In genomic region chr3:47130557-47130956, GRCh38 we compare ENCODE assay signal across 1 cellular context.
TF ChIP-seq lines count a peak whose summit lies in the region.

No MANE protein-coding gene starts in this region.

TF ChIP-seq in HepG2, 621 proteins besides CTCF, POLR2A, EP300 and RAD21:
- no peak for TF ChIP-seq ZNF564 (CRISPR knock-in tag; IDR thresholded peaks at IDR 0.05)
- TF ChIP-seq POLR2AphosphoS5 (IDR thresholded peaks at IDR 0.05; ENCODE audit: low read depth, low read length), result no peak
- no peak for TF ChIP-seq ZFY (CRISPR knock-in tag; IDR thresholded peaks at IDR 0.05)
- no peak for TF ChIP-seq DR1 (CRISPR knock-in tag; IDR thresholded peaks at IDR 0.05)
- no peak for TF ChIP-seq MXI1 (IDR thresholded peaks at IDR 0.05; ENCODE audit: borderline replicate concordance, low read depth, low read length)
- TF ChIP-seq, protein P1, sequence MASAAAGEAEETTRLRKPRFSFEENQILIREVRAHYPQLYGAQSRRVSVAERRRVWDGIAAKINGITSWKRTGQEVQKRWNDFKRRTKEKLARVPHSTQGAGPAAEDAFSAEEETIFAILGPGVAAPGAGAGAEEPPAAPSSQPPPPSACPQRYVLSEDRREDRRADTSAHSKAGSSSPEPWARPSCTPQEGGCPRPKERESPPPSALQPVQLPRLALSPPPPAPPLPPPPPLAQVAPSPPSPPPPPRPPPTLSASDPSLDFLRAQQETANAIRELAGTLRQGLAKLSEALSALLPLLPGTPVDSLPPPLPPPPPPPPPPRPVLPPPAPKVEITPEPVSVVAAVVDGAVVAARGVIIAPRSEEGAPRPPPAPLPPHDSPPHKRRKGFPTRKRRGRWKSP (CRISPR knock-in tag; IDR thresholded peaks at IDR 0.05), result no peak
- no peak for TF ChIP-seq ZNF136 (CRISPR knock-in tag; IDR thresholded peaks at IDR 0.05; ENCODE audit: low read depth)
- TF ChIP-seq TAF15 (IDR thresholded peaks at IDR 0.05; ENCODE audit: low read depth, low read length, poor library complexity, severe bottlenecking), result no peak
- TF ChIP-seq ZNF451 (CRISPR knock-in tag; IDR thresholded peaks at IDR 0.05), result no peak
- no peak for TF ChIP-seq SCMH1 (CRISPR knock-in tag; IDR thresholded peaks at IDR 0.05; ENCODE audit: borderline replicate concordance)
- no peak for TF ChIP-seq ZNF205 (CRISPR knock-in tag; IDR thresholded peaks at IDR 0.05)
- no peak for TF ChIP-seq TOE1 (CRISPR knock-in tag; IDR thresholded peaks at IDR 0.05)
- no peak for TF ChIP-seq ZBTB42 (CRISPR knock-in tag; IDR thresholded peaks at IDR 0.05)
- TF ChIP-seq ETV5 (CRISPR knock-in tag; IDR thresholded peaks at IDR 0.05; ENCODE audit: borderline replicate concordance), result no peak
